ENCODE assay signal across 10 cellular contexts in genomic region chr9:131735238-131736181, GRCh38. TPM values are rescaled to one million over a fixed set of nuclear protein-coding genes. Genes with fewer than 3 reads are reported as not detected.
DNase-seq lines count a peak whose midpoint lies in the region; ATAC-seq and TF ChIP-seq lines count a peak whose summit lies in the region.
"Had no signal": no experiment of that assay in that cellular context is flagged by ENCODE, and none has a peak within 500 bp of the region (broad histone marks: within the 10 kb centered on the region; RNA-seq: fewer than 3 reads in every experiment).

No MANE protein-coding gene starts in this region.

- peak overlapping the region; percentile 88 for H3K4me3 Mint-ChIP-seq in activated CD8-positive, alpha-beta memory T cell treated with anti-CD3 and anti-CD28 coated beads, Interleukin-2, amount 10 ng/mL, durations not matched to agents 7 days and 5 days
- peak overlapping the region; percentile 82 for H3K4me3 Mint-ChIP-seq in T-helper 2 cell treated with Interferon-gamma antibody and Interleukin-4, amounts not matched to agents 5 μg/mL and 100 μg/mL, for 36 hours

- TF ChIP-seq EP300 in stomach (IDR thresholded peaks at IDR 0.05): no peak

- H3K36me3 ChIP-seq in stomach (no peaks in the 10 kb centered on the region), tibial artery (no peaks in the 10 kb centered on the region)

- CTCF ChIA-PET in activated CD8-positive, alpha-beta memory T cell treated with anti-CD3 and anti-CD28 coated beads, Interleukin-2, amount 10 ng/mL, durations not matched to agents 7 days and 5 days (lab: Charles Lee): interaction anchor here (1.1 to 14.7 kb wide), 8 partner anchors 10 to 145 kb away, joined by 3 to 208 read pairs (median 10); no protein-coding TSS in a partner anchor

- H3K4me3 ChIP-seq in stomach (no peak overlapping the region), tibial artery (no peak overlapping the region)
- H3K4me3 ChIP-seq: testis had no signal

- no peak for TF ChIP-seq POLR2A in stomach (IDR thresholded peaks at IDR 0.05)

- peak; percentile 55 for DNase-seq in activated CD8-positive, alpha-beta memory T cell treated with anti-CD3 and anti-CD28 coated beads, Interleukin-2, amount 10 ng/mL, durations not matched to agents 7 days and 5 days
- DNase-seq in activated CD8-positive, alpha-beta memory T cell treated with anti-CD3 and anti-CD28 coated beads for 24 hours: no peak
- DNase-seq in T-helper 2 cell treated with Interferon-gamma antibody and Interleukin-4, amounts not matched to agents 5 μg/mL and 100 μg/mL, for 36 hours (ENCODE audit: low spot score): no peak
- peak; percentile 65 for DNase-seq in kidney tubule cell (ENCODE audit: low spot score)
- DNase-seq in stomach: peak; percentile 56
- DNase-seq in tibial artery: no peak
- no peak for DNase-seq in SIG-M5 treated with dmso at 0.1 percent for 504 hours (lab: John Stamatoyannopoulos, UW; ENCODE audit: unreplicated experiment)
- DNase-seq: cortex of kidney, testis had no signal

- no peaks in the 10 kb centered on the region for H3K27me3 ChIP-seq in stomach
- no peaks in the 10 kb centered on the region for H3K27me3 ChIP-seq in tibial artery
- H3K27me3 ChIP-seq: testis had no signal

- peak overlapping the region; percentile 96 for H3K27ac Mint-ChIP-seq in activated CD8-positive, alpha-beta memory T cell treated with anti-CD3 and anti-CD28 coated beads, Interleukin-2, amount 10 ng/mL, durations not matched to agents 7 days and 5 days
- H3K27ac Mint-ChIP-seq in T-helper 2 cell treated with Interferon-gamma antibody and Interleukin-4, amounts not matched to agents 5 μg/mL and 100 μg/mL, for 36 hours: peak overlapping the region; percentile 98

- H3K27ac ChIP-seq in stomach (peak overlapping the region; percentile 25 to 86 (median 70)), tibial artery (peak overlapping the region in 1 of 2 donors; percentile 67)

- intact Hi-C loops in stomach (cut with DNase I; ENCODE audit: low total_unique reads) (no loop called here), tibial artery (cut with DNase I; ENCODE audit: low total_unique reads) (loop anchor here (5.0 to 10.0 kb wide), 2 partner anchors 61 to 93 kb away; no protein-coding TSS in a partner anchor)

- H3K27me3 Mint-ChIP-seq in activated CD8-positive, alpha-beta memory T cell treated with anti-CD3 and anti-CD28 coated beads, Interleukin-2, amount 10 ng/mL, durations not matched to agents 7 days and 5 days: no peaks in the 10 kb centered on the region
- no peaks in the 10 kb centered on the region for H3K27me3 Mint-ChIP-seq in T-helper 2 cell treated with Interferon-gamma antibody and Interleukin-4, amounts not matched to agents 5 μg/mL and 100 μg/mL, for 36 hours (ENCODE audit: low read depth)

- H3K36me3 Mint-ChIP-seq in activated CD8-positive, alpha-beta memory T cell treated with anti-CD3 and anti-CD28 coated beads, Interleukin-2, amount 10 ng/mL, durations not matched to agents 7 days and 5 days: peaks cover 23% of the 10 kb centered on the region
- peaks cover 42% of the 10 kb centered on the region for H3K36me3 Mint-ChIP-seq in T-helper 2 cell treated with Interferon-gamma antibody and Interleukin-4, amounts not matched to agents 5 μg/mL and 100 μg/mL, for 36 hours (ENCODE audit: low read depth)

- no peaks in the 10 kb centered on the region for H3K9me3 Mint-ChIP-seq in activated CD8-positive, alpha-beta memory T cell treated with anti-CD3 and anti-CD28 coated beads, Interleukin-2, amount 10 ng/mL, durations not matched to agents 7 days and 5 days (ENCODE audit: low read depth)
- H3K9me3 Mint-ChIP-seq in T-helper 2 cell treated with Interferon-gamma antibody and Interleukin-4, amounts not matched to agents 5 μg/mL and 100 μg/mL, for 36 hours: no peaks in the 10 kb centered on the region

- TF ChIP-seq CTCF in stomach (IDR thresholded peaks at IDR 0.05): no peak
- no peak for TF ChIP-seq CTCF in tibial artery (IDR thresholded peaks at IDR 0.05)

- WGBS in stomach, 5 donors: 66 to 72% (median 70%) methylated on average over 14 to 15 of the region's 15 CpGs

- ATAC-seq in activated CD8-positive, alpha-beta memory T cell treated with anti-CD3 and anti-CD28 coated beads, Interleukin-2, amount 10 ng/mL, durations not matched to agents 7 days and 5 days: no peak
- no peak for ATAC-seq in HG02763 (IDR thresholded peaks at IDR 0.05; ENCODE audit: unreplicated experiment)

- H3K9me3 ChIP-seq in stomach (no peaks in the 10 kb centered on the region), tibial artery (no peaks in the 10 kb centered on the region)
- H3K9me3 ChIP-seq: testis had no signal

- peaks cover 72% of the 10 kb centered on the region for H3K4me1 Mint-ChIP-seq in activated CD8-positive, alpha-beta memory T cell treated with anti-CD3 and anti-CD28 coated beads, Interleukin-2, amount 10 ng/mL, durations not matched to agents 7 days and 5 days
- peaks cover 67% of the 10 kb centered on the region for H3K4me1 Mint-ChIP-seq in T-helper 2 cell treated with Interferon-gamma antibody and Interleukin-4, amounts not matched to agents 5 μg/mL and 100 μg/mL, for 36 hours (ENCODE audit: low read depth)

- H3K4me1 ChIP-seq in stomach (peaks cover 76 to 91% (median 84%) of the 10 kb centered on the region in 4 donors), tibial artery (peaks cover 0 to 83% (median 65%) of the 10 kb centered on the region in 4 donors)

RNA-seq across cellular contexts. Expression of gene RAPGEF1, which starts 4.4 kb away (rescaled TPM):
- total RNA-seq in activated CD8-positive, alpha-beta memory T cell treated with anti-CD3 and anti-CD28 coated beads, Interleukin-2, amount 10 ng/mL, durations not matched to agents 7 days and 5 days: 100 to 1,000 TPM; 187 to 215 TPM
- 10 to 100 TPM; 33.2 to 84.6 (median 57.1) TPM for total RNA-seq in stomach
- 10 to 100 TPM in 2 of 3 donors, 1 to 10 TPM in 1; 8.4 to 19.1 (median 12.5) TPM for polyA plus RNA-seq in stomach

Comparison
In these comparisons a context has a peak if more than half of its experiments do, and no peak if none do; other contexts are left out.
1. DNase-seq: peak in activated CD8-positive, alpha-beta memory T cell treated with anti-CD3 and anti-CD28 coated beads, Interleukin-2, amount 10 ng/mL, durations not matched to agents 7 days and 5 days (single experiment), kidney tubule cell (single experiment) and stomach (single experiment); none in activated CD8-positive, alpha-beta memory T cell treated with anti-CD3 and anti-CD28 coated beads for 24 hours (single experiment), T-helper 2 cell treated with Interferon-gamma antibody and Interleukin-4, amounts not matched to agents 5 μg/mL and 100 μg/mL, for 36 hours (single experiment), tibial artery (0 of 2) and SIG-M5 treated with dmso at 0.1 percent for 504 hours (single experiment).